In the genomic region with DNA sequence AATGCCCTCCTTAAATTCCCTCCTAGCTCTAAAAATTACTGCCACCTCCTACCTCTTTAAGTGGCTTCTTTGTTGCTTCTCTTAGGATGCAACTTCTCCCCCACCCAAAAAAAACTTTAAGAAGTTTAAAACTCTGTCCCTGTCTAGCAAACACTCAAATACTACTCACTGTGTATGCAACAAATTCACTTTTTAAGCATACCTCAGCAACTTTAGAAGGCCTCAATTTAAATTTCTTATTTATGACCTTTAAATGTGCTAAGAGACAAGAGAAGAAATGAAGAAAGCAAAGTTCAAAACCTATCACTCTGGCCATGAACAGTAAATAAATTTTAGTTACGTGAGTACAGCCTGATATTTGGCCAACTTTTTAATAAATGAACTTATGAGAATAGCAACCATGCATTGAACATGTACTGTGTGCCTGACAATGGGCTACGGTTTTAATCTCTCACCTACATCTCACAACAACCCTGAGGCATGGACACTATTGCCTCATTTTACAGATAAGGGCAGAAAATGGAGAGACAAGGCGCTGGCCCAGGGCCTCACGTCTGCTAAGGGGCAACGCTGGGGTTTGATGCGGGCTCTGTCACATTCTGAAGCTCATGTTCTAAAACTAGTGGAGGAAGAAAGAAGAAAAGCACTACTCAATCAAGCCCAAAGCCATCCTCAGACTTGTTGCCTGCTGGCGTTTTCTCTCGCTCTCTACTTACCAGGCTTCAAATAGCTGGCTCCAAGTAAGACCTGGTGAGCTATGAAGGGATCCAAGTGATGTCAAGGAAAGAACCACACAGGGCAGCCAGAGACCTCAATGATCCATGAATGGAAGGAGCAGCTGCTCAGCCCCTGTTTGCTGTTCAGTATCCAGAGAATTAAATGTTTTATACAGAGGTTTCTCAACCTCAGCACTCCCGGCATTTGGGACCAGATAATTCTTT, we compare ENCODE assay signal across 1 cellular context.
TF ChIP-seq lines count a peak whose summit lies in the region.

No MANE protein-coding gene starts in this region.

TF ChIP-seq in A549, 52 proteins besides CTCF, POLR2A, EP300 and RAD21 (continued from another document):
- TF ChIP-seq CHD4 (IDR thresholded peaks at IDR 0.05; ENCODE audit: borderline replicate concordance) = no peak
- TF ChIP-seq RFX5 (IDR thresholded peaks at IDR 0.05) = no peak
- TF ChIP-seq, protein P1, sequence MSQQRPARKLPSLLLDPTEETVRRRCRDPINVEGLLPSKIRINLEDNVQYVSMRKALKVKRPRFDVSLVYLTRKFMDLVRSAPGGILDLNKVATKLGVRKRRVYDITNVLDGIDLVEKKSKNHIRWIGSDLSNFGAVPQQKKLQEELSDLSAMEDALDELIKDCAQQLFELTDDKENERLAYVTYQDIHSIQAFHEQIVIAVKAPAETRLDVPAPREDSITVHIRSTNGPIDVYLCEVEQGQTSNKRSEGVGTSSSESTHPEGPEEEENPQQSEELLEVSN (IDR thresholded peaks at IDR 0.05; ENCODE audit: borderline replicate concordance, low read depth) = no peak
- TF ChIP-seq RCOR1 (IDR thresholded peaks at IDR 0.05; ENCODE audit: low read depth, low read length) = no peak
